18 cellular contexts compared by ENCODE assay signal in genomic region chr11:8624698-8625097, GRCh38.
"Had no signal": no experiment of that assay in that cellular context is flagged by ENCODE, and none has a peak within 500 bp of the region (broad histone marks: within the 10 kb centered on the region; RNA-seq: fewer than 3 reads in every experiment).

No MANE protein-coding gene starts in this region.

- H3K4me1 Mint-ChIP-seq: nephron progenitor cell had no signal

- H3K27ac ChIP-seq: cardiac muscle cell, coronary artery, left lung, tibial artery had no signal

- H3K4me3 ChIP-seq: cardiac muscle cell, coronary artery, left lung, lung, tibial artery had no signal

- H3K27me3 Mint-ChIP-seq: stimulated activated naive CD8-positive, alpha-beta T cell treated with anti-CD3 and anti-CD28 coated beads, Interleukin-15, Interleukin-2, amounts not matched to agents 100 ng/mL and 50 ng/mL, for 24 hours had no signal

- DNase-seq: effector CD4-positive, alpha-beta T cell; endodermal cell; erythroblast; foreskin melanocyte; head of caudate nucleus; islet precursor cell; left lung; mesenchymal stem cell; midbrain; nephron progenitor cell; small intestine; stimulated activated CD4-positive, alpha-beta T cell treated with anti-CD3 and anti-CD28 coated beads, Interleukin-12 subunit alpha, Interleukin-12 subunit beta, amount 100 ng/mL, for 4 hours; tibial artery had no signal

- H3K4me3 Mint-ChIP-seq: endodermal cell; nephron progenitor cell; stimulated activated naive CD8-positive, alpha-beta T cell treated with anti-CD3 and anti-CD28 coated beads, Interleukin-15, Interleukin-2, amounts not matched to agents 100 ng/mL and 50 ng/mL, for 24 hours had no signal

- H3K9me3 ChIP-seq: left lung, tibial artery had no signal

- ATAC-seq: left lung had no signal

- H3K27ac Mint-ChIP-seq: endodermal cell; nephron progenitor cell; stimulated activated naive CD8-positive, alpha-beta T cell treated with anti-CD3 and anti-CD28 coated beads, Interleukin-15, Interleukin-2, amounts not matched to agents 100 ng/mL and 50 ng/mL, for 24 hours had no signal

- H3K27me3 ChIP-seq: cardiac muscle cell, left lung, tibial artery had no signal

- FAIRE-seq: endothelial cell of umbilical vein, small intestine had no signal

- H3K4me1 ChIP-seq: left lung, tibial artery had no signal

- H3K9me3 Mint-ChIP-seq: endodermal cell; nephron progenitor cell; stimulated activated naive CD8-positive, alpha-beta T cell treated with anti-CD3 and anti-CD28 coated beads, Interleukin-15, Interleukin-2, amounts not matched to agents 100 ng/mL and 50 ng/mL, for 24 hours had no signal
